10 cellular contexts compared by ENCODE assay signal in the genomic region with DNA sequence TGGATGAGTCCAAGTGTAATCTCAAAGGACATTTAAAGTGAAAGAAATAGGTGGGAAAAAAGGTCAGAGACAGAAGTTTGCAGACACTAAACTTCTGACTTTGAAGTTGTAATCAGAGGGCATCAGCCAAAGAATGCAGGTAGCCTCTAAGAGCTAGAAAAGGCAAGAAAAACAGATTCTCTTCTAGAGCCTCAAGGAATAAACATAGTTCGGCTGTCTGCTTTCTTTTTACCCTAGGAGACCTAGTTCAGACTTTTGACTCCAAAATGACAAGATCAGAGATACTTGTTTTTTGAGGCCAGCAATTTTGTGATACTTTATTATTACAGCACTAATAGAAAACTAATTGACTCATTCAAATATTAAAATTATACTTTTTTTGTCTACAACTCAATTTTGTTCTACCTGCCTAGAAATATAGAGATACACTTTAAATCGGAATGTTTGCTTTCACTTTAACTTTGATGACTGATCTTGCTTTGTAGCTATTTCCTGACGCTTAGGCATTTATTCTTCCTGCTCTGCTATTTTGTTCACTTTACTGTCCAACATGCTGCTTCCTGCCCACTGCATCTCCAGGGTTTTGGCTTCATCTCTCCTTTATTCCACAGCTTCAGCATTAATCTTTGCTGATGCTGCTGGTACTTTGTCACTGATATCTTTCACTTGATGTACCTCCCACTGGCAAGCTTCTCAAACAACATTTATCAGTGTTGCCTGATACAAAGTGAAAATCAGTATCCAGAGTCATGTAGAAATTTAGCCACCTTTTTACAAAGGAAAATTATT.
DNase-seq lines count a peak whose midpoint lies in the region; ATAC-seq and TF ChIP-seq lines count a peak whose summit lies in the region.
"Had no signal": no experiment of that assay in that cellular context is flagged by ENCODE, and none has a peak within 500 bp of the region (broad histone marks: within the 10 kb centered on the region; RNA-seq: fewer than 3 reads in every experiment).

No MANE protein-coding gene starts in this region.

- no peaks in the 10 kb centered on the region for H3K9me2 ChIP-seq in SK-N-SH

- H3K9ac ChIP-seq in SK-N-SH = peak overlapping the region; percentile 38; the same call in 1 of the 2 replicates

- no peaks in the 10 kb centered on the region for H4K20me1 ChIP-seq in SK-N-SH (ENCODE audit: insufficient read depth)

- H3K27me3 ChIP-seq in SK-N-SH (ENCODE audit: insufficient read depth) = no peaks in the 10 kb centered on the region
- H3K27me3 ChIP-seq: right atrium auricular region had no signal

- DNase-seq in Ammon's horn (ENCODE audit: low spot score) (peak; percentile 2), SK-N-SH (no peak), foreskin fibroblast (peak in 1 of 2 donors; percentile 30), putamen (ENCODE audit: low spot score) (no peak), NCI-H2227 treated with DMSO at 0.1 percent for 48 hours (lab: John Stamatoyannopoulos, UW) (no peak), activated gamma-delta T cell treated with Interleukin-2 at 50 U/mL for 16 hours (no peak), anterior cingulate cortex (lab: John Stamatoyannopoulos, UW) (no peak)
- DNase-seq: effector CD8-positive, alpha-beta T cell had no signal

- no peaks in the 10 kb centered on the region for H3K9me3 ChIP-seq in SK-N-SH
- H3K9me3 ChIP-seq: right atrium auricular region had no signal

- H3K4me1 ChIP-seq in SK-N-SH (ENCODE audit: control insufficient read depth in 1 of 2, insufficient read depth in 2 of 2, low read depth in 1 of 2, low read length in 1 of 2) = peaks cover 2 to 8% of the 10 kb centered on the region in 2 experiments; a peak in 3 of 4 replicates
- H3K4me1 ChIP-seq: right atrium auricular region had no signal

- H3K27ac ChIP-seq in SK-N-SH (ENCODE audit: low read depth in 2 of 2, low read length in 1 of 2) = peak overlapping the region; percentile 34 to 38; a peak in 2 of 4 replicates
- H3K27ac ChIP-seq: right atrium auricular region had no signal

- peaks cover 6% of the 10 kb centered on the region for H3F3A ChIP-seq in SK-N-SH (replicated peaks; ENCODE audit: insufficient read depth)

- H3K36me3 ChIP-seq in SK-N-SH (replicated peaks in 1 of 2; ENCODE audit: control insufficient read depth in 1 of 2, insufficient read depth in 2 of 2, low read length in 1 of 2) = no peaks in the 10 kb centered on the region
- H3K36me3 ChIP-seq: right atrium auricular region had no signal

- H3K4me2 ChIP-seq in SK-N-SH = peak overlapping the region; percentile 71

- TF ChIP-seq RAD21 in SK-N-SH (IDR thresholded peaks at IDR 0.05; ENCODE audit: low read length) = no peak

- H3K79me2 ChIP-seq in SK-N-SH (ENCODE audit: insufficient read depth) = no peaks in the 10 kb centered on the region

- peak overlapping the region; percentile 86 for H2AFZ ChIP-seq in SK-N-SH (ENCODE audit: low read depth)

- H3K4me3 ChIP-seq in SK-N-SH (ENCODE audit: low read depth in 2 of 2, low read length in 1 of 2) = peak overlapping the region; percentile 31 to 48; a peak in 3 of 4 replicates
- H3K4me3 ChIP-seq in foreskin fibroblast (ENCODE audit: low read depth in 1 of 2, low read length in 2 of 2) = peak overlapping the region; percentile 10 to 28
- H3K4me3 ChIP-seq: right atrium auricular region had no signal

- POLR2A ChIA-PET in SK-N-SH (lab: Yijun Ruan, JAX) = no interaction called here

- TF ChIP-seq CTCF in SK-N-SH (IDR thresholded peaks at IDR 0.05) (no peak), foreskin fibroblast (IDR thresholded peaks at IDR 0.05; ENCODE audit: low read depth, low read length) (no peak)

- TF ChIP-seq EP300 in SK-N-SH (IDR thresholded peaks at IDR 0.05; ENCODE audit: borderline replicate concordance in 1 of 2, low read depth in 1 of 2, low read length in 1 of 2) = no peak

- CTCF ChIA-PET in SK-N-SH (lab: Yijun Ruan, JAX) = no interaction called here

- peak; percentile 69 for ATAC-seq in GM21381 (IDR thresholded peaks at IDR 0.05; ENCODE audit: unreplicated experiment)

- 39% methylated on average over 3 of the region's 3 CpGs for WGBS in SK-N-SH (ENCODE audit: low lambda C conversion rate)

TF ChIP-seq in SK-N-SH, 30 proteins besides CTCF, POLR2A, EP300 and RAD21:
- no peak for TF ChIP-seq ELF1 (IDR thresholded peaks at IDR 0.05)
- TF ChIP-seq TAF1 (IDR thresholded peaks at IDR 0.05; ENCODE audit: borderline replicate concordance, low read depth, low read length) = 0 out of 2 replicates have a peak, but pooled peaks have one; percentile 19
- TF ChIP-seq NFIC (IDR thresholded peaks at IDR 0.05; ENCODE audit: borderline replicate concordance) = no peak
- no peak for TF ChIP-seq TEAD4 (IDR thresholded peaks at IDR 0.05; ENCODE audit: borderline replicate concordance, insufficient read depth)
- no peak for TF ChIP-seq MEF2A (IDR thresholded peaks at IDR 0.05; ENCODE audit: borderline replicate concordance, low read depth)
